1 cellular context compared by ENCODE assay signal in the genomic region with DNA sequence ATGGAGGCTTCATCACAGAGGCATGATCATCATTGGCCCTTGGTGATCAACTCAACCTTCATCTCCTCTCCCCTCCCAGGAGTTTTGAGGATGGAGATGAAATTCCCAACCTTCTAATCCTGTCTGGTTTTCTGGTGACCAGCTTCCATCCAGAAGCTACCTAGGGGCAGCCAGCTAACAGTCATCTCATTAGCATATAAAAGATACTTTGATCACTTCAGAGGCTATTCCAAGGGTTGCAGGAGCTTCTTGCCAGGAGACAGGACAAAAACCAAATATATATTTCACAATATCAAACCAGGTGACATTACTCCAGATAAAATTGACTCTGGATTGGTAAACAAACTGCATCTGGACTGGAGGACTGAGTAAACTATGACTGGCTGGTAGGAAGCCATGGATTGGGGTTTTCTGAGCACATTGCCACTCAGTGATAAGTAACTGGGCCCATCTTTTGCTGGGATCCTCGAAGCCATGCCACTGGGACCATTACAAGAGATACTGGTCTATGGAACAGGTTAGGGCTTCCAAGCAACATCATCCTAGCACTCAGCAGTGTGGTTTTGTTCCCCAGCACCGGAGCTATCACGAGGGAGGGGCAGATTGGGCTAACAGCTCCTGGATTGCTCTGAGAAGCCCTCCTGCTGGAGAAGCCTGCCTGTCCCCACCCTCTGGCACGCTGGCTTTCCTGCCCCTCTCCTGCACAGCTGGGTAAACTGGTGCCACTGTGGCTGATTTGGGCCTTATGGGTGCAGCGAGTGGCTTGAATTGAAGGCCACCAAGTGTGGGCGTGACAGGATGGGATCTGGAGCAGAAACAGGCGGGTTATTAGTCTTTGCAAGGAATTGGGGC.
A peak's percentile ranks its signal among the peaks of the same experiment; 100 is the strongest.
TF ChIP-seq lines count a peak whose summit lies in the region.

No MANE protein-coding gene starts in this region.

TF ChIP-seq in liver, 16 proteins besides CTCF, POLR2A, EP300 and RAD21:
- TF ChIP-seq HNF4A (conservative IDR thresholded peaks at IDR 0.05), result peak; percentile 21 to 43
TF ChIP-seq in liver: peak in this region for 1; not testable (repeated sequence) for 15.
